In the genomic region with DNA sequence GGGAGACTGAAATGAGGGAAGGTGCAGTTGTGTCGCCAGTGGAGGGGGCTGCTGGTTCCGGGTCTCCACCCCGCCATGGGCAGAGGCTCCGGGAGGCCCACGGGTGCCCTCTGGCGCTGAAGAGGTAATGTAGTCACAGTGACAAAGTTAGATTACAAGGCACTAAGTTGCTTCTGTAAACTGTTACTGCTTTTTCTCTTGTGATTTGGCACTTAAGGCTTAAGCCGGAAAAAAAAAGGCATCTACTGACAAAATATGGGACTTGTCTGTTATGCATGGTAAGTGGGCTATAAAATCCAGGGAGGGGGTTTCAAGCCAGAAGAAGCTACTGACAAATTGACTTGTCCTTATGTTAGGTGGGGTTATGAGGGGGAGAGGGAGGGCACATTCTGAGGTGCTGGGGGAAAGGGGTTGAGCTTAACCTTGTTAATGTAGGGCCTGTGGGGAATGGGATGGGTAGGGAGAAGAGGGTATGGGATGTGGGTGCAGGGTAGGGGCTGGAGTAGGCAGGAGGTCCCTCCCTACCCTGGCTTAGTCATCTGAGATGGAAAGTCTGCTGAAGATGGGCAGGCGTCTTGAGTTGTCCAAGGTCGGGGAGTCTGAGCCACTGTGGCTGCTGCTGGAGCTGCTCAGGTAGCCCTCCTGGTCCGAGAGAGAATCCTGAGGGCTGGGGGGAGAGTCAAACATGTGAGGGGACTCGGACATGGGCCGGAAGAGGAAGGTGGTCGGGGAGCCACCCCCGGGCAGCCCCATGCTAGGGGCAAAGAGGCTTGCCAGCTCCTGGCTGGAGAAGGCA, we compare ENCODE assay signal across 8 cellular contexts. TPM values are rescaled to one million over a fixed set of nuclear protein-coding genes. Genes with fewer than 3 reads are reported as not detected.
DNase-seq lines count a peak whose midpoint lies in the region; ATAC-seq and TF ChIP-seq lines count a peak whose summit lies in the region.

No MANE protein-coding gene starts in this region.

- H3K36me3 ChIP-seq in kidney epithelial cell (ENCODE audit: control insufficient read depth, insufficient read depth, low read length), result peaks cover 16% of the 10 kb centered on the region

- in situ Hi-C loops in GM13977 (cut with MboI; ENCODE audit: low pct_unique_long_range_greater_than_20kb, low sequenced_read_pairs, unreplicated experiment), result no loop called here

- peak overlapping the region; percentile 71 for H3K4me3 ChIP-seq in kidney epithelial cell (ENCODE audit: low read depth, low read length)

- TF ChIP-seq CTCF in GM13977 (IDR thresholded peaks at IDR 0.05; ENCODE audit: extremely low read depth, insufficient read depth, missing control alignments) (peak; percentile 80), kidney epithelial cell (IDR thresholded peaks at IDR 0.05; ENCODE audit: insufficient read depth, low read length, poor library complexity, severe bottlenecking) (peak; percentile 57)

- H3K27ac ChIP-seq in caudate nucleus (ENCODE audit: low read depth, low read length), result peak overlapping the region; percentile 91

- no peaks in the 10 kb centered on the region for H3K27me3 ChIP-seq in kidney epithelial cell (ENCODE audit: control insufficient read depth, insufficient read depth, low read length)

- DNase-seq in GM13977 (ENCODE audit: low spot score) (peak; percentile 70), NCI-H2227 (lab: John Stamatoyannopoulos, UW; ENCODE audit: unreplicated experiment) (peak; percentile 80), caudate nucleus (lab: John Stamatoyannopoulos, UW) (peak in 52 of 61 donors; percentile 2 to 81 (median 55)), kidney epithelial cell (ENCODE audit: low read depth) (no peak), NCI-H1048 (lab: John Stamatoyannopoulos, UW) (no peak)
- peak; percentile 67 to 87 (median 79) for DNase-seq in activated CD4-positive, CD25-positive, alpha-beta regulatory T cell (lab: John Stamatoyannopoulos, UW)
- peak; percentile 71 to 79 for DNase-seq in stimulated activated CD4-positive, alpha-beta T cell treated with anti-CD3 and anti-CD28 coated beads, Interleukin-15, amount 100 ng/mL, for 1 hour (ENCODE audit: low read depth in 1 of 2, low spot score in 1 of 2)

- no peak for ATAC-seq in HG03432 (IDR thresholded peaks at IDR 0.05; ENCODE audit: unreplicated experiment)

RNA-seq across cellular contexts. Expression of a gene that starts 3.7 kb away (rescaled TPM):
- 144 and 273 TPM in 2 replicates for total RNA-seq in kidney epithelial cell

Comparison
In these comparisons a context has a peak if more than half of its experiments do, and no peak if none do; other contexts are left out.
1. DNase-seq: peak in GM13977 (single experiment), NCI-H2227 (single experiment), activated CD4-positive, CD25-positive, alpha-beta regulatory T cell (4 of 4), caudate nucleus (52 of 61) and stimulated activated CD4-positive, alpha-beta T cell treated with anti-CD3 and anti-CD28 coated beads, Interleukin-15, amount 100 ng/mL, for 1 hour (2 of 2); none in kidney epithelial cell (single experiment) and NCI-H1048 (single experiment).